ENCODE assay signal across 1 cellular context in genomic region chr1:168178638-168179410, GRCh38.
TF ChIP-seq lines count a peak whose summit lies in the region.

Gene TIPRL (plus strand): TSS chr1:168178962. CDS start chr1:168179078, 116 bp downstream.

TF ChIP-seq in HepG2, 621 proteins besides CTCF, POLR2A, EP300 and RAD21 (continued from another document and continues in another):
- TF ChIP-seq GPBP1L1 (CRISPR knock-in tag; IDR thresholded peaks at IDR 0.05) (no peak), RBM39 (IDR thresholded peaks at IDR 0.05; ENCODE audit: low read depth, low read length, poor library complexity, severe bottlenecking) (peak; percentile 57), ZBED4 (CRISPR knock-in tag; IDR thresholded peaks at IDR 0.05; ENCODE audit: borderline replicate concordance) (peak; percentile 98), FOXC1 (CRISPR knock-in tag; IDR thresholded peaks at IDR 0.05; ENCODE audit: borderline replicate concordance) (peak; percentile 80; the same call in 1 of the 2 replicates), KAT2B (IDR thresholded peaks at IDR 0.05; ENCODE audit: borderline replicate concordance, low read depth, low read length) (no peak), SP2 (CRISPR knock-in tag; IDR thresholded peaks at IDR 0.05) (peak; percentile 62; the same call in 1 of the 2 replicates), ZNF749 (CRISPR knock-in tag; IDR thresholded peaks at IDR 0.05; ENCODE audit: borderline replicate concordance) (peak; percentile 55; the same call in 1 of the 2 replicates), ZNF574 (CRISPR knock-in tag; IDR thresholded peaks at IDR 0.05) (peak; percentile 82), ZNF770 (CRISPR knock-in tag; IDR thresholded peaks at IDR 0.05) (peak; percentile 30; the same call in 1 of the 2 replicates), AGO1 (IDR thresholded peaks at IDR 0.05; ENCODE audit: low read depth, low read length, poor library complexity, severe bottlenecking) (no peak), HOXD1 (CRISPR knock-in tag; IDR thresholded peaks at IDR 0.05) (0 out of 2 replicates have a peak, but pooled peaks have one; percentile 19), ZNF777 (CRISPR knock-in tag; IDR thresholded peaks at IDR 0.05) (no peak), MTA3 (CRISPR knock-in tag; IDR thresholded peaks at IDR 0.05) (no peak), MNT (IDR thresholded peaks at IDR 0.05) (0 out of 2 replicates have a peak, but pooled peaks have one; percentile 7), ZHX2 (IDR thresholded peaks at IDR 0.05; ENCODE audit: low read depth) (peak; percentile 82), ZHX2 (CRISPR knock-in tag; IDR thresholded peaks at IDR 0.05; ENCODE audit: borderline replicate concordance) (no peak), PHF20 (CRISPR knock-in tag; IDR thresholded peaks at IDR 0.05) (peak; percentile 91), ZNF296 (CRISPR knock-in tag; conservative IDR thresholded peaks at IDR 0.05) (no peak), AGO2 (optimal IDR thresholded peaks at IDR 0.05; ENCODE audit: low read depth, low read length) (peak; percentile 22), ZNF205 (CRISPR knock-in tag; IDR thresholded peaks at IDR 0.05) (0 out of 2 replicates have a peak, but pooled peaks have one; percentile 28), ZBTB21 (CRISPR knock-in tag; IDR thresholded peaks at IDR 0.05) (peak; percentile 84), KDM1A (CRISPR knock-in tag; IDR thresholded peaks at IDR 0.05) (no peak), JUNB (CRISPR knock-in tag; IDR thresholded peaks at IDR 0.05; ENCODE audit: borderline replicate concordance) (no peak), DZIP1 (CRISPR knock-in tag; IDR thresholded peaks at IDR 0.05) (0 out of 2 replicates have a peak, but pooled peaks have one; percentile 46), YEATS2 (CRISPR knock-in tag; IDR thresholded peaks at IDR 0.05; ENCODE audit: borderline replicate concordance) (peak; percentile 91; the same call in 1 of the 2 replicates), JUND (CRISPR knock-in tag; IDR thresholded peaks at IDR 0.05) (peak; percentile 91; the same call in 1 of the 2 replicates), DMAP1 (CRISPR knock-in tag; IDR thresholded peaks at IDR 0.05) (peak; percentile 68; the same call in 1 of the 2 replicates), ZKSCAN5 (CRISPR knock-in tag; IDR thresholded peaks at IDR 0.05) (no peak), CBFB (CRISPR knock-in tag; IDR thresholded peaks at IDR 0.05) (0 out of 2 replicates have a peak, but pooled peaks have one; percentile 24), ZKSCAN8 (CRISPR knock-in tag; IDR thresholded peaks at IDR 0.05; ENCODE audit: borderline replicate concordance) (0 out of 2 replicates have a peak, but pooled peaks have one; percentile 20), NR0B2 (CRISPR knock-in tag; IDR thresholded peaks at IDR 0.05) (peak; percentile 24; the same call in 1 of the 2 replicates), TIGD3 (CRISPR knock-in tag; IDR thresholded peaks at IDR 0.05; ENCODE audit: borderline replicate concordance) (no peak; the same call in 1 of the 2 replicates), FOXK1 (CRISPR knock-in tag; IDR thresholded peaks at IDR 0.05; ENCODE audit: borderline replicate concordance, low read depth) (peak; percentile 69; the same call in 1 of the 2 replicates)
